Comparison of ENCODE assay signal across 1 cellular context in the genomic region with DNA sequence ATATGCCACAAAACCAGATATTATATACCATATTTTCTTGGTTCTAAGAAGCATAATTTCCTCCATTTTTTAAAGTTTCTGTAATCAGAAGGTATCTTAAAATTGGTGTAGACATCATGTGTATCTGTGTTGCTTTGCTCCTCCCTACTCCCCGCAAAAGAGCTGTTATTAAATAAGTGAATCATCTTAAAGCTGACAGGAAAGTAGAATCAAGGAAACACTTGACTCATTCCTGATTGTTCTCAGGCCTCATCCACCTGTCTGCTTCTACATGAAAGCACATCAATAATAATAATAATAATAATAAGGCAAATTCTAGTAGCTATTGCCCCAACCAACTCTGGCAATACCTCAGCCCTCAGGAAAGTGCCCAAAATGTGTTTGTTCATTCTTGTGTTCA.
TF ChIP-seq lines count a peak whose summit lies in the region.

No MANE protein-coding gene starts in this region.

TF ChIP-seq in SK-N-SH, 30 proteins besides CTCF, POLR2A, EP300 and RAD21 (continued from another document):
- TF ChIP-seq PBX3 (IDR thresholded peaks at IDR 0.05) (peak; percentile 72), FOXJ3 (CRISPR knock-in tag; IDR thresholded peaks at IDR 0.05) (no peak), FOSL2 (IDR thresholded peaks at IDR 0.05; ENCODE audit: borderline replicate concordance, low read depth) (peak; percentile 54), MAX (IDR thresholded peaks at IDR 0.05; ENCODE audit: low read depth) (no peak), FOXM1 (IDR thresholded peaks at IDR 0.05; ENCODE audit: low read depth) (no peak), RCOR1 (IDR thresholded peaks at IDR 0.05; ENCODE audit: low read length) (no peak), TCF12 (IDR thresholded peaks at IDR 0.05) (peak; percentile 63), EZH2phosphoT487 (IDR thresholded peaks at IDR 0.05; ENCODE audit: borderline replicate concordance, low read depth) (no peak), JUND (IDR thresholded peaks at IDR 0.05) (peak; percentile 57)
- TF ChIP-seq, protein P1, sequence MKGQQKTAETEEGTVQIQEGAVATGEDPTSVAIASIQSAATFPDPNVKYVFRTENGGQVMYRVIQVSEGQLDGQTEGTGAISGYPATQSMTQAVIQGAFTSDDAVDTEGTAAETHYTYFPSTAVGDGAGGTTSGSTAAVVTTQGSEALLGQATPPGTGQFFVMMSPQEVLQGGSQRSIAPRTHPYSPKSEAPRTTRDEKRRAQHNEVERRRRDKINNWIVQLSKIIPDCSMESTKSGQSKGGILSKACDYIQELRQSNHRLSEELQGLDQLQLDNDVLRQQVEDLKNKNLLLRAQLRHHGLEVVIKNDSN (IDR thresholded peaks at IDR 0.05; ENCODE audit: borderline replicate concordance, low read depth): no peak
